Comparison of ENCODE assay signal across 10 cellular contexts in the genomic region with DNA sequence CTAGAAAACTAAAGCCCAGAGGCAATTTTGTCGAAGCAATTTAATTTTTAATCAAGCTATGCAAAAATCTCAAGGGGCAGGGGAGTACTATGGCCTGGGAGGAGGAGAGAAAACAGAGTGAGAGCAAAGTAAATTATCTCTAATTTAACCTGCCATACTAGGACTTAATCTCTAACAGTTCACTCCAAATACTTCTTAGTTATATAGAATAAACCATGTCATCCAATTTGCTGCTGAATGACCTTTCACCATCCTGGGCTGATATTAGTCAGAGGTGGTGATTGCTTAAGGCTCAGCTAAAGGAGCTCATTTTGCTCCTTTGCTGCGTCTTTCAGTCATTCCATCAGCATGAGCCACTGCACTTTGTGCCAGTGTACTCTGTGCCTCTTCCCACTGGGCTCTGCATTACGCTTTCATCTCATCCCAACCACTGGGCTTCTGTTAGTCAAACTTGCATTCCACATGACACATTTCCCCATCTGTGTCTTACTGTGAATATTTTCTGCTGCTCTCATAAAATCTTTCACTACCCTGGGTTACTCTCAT.
DNase-seq lines count a peak whose midpoint lies in the region; ATAC-seq, FAIRE-seq and TF ChIP-seq lines count a peak whose summit lies in the region.
"Had no signal": no experiment of that assay in that cellular context is flagged by ENCODE, and none has a peak within 500 bp of the region (broad histone marks: within the 10 kb centered on the region; RNA-seq: fewer than 3 reads in every experiment).

No MANE protein-coding gene starts in this region.

- no peak overlapping the region for H2AFZ ChIP-seq in endothelial cell of umbilical vein (ENCODE audit: low read depth, low read length)

- no peak overlapping the region for H3K4me3 ChIP-seq in AG04450 (ENCODE audit: low read depth, low read length)
- H3K4me3 ChIP-seq in endothelial cell of umbilical vein (replicated peaks in 1 of 3; ENCODE audit: insufficient read depth in 1 of 3, low read depth in 1 of 3, low read length in 3 of 3), result no peak overlapping the region
- no peak overlapping the region for H3K4me3 ChIP-seq in muscle layer of duodenum (ENCODE audit: low read depth in 1 of 2, low read length in 2 of 2)
- H3K4me3 ChIP-seq: prostate gland had no signal

- H3K4me1 Mint-ChIP-seq in activated naive CD4-positive, alpha-beta T cell treated with anti-CD3 and anti-CD28 coated beads, Interleukin-2, amount 10 ng/mL, durations not matched to agents 7 days and 5 days, result no peaks in the 10 kb centered on the region
- no peaks in the 10 kb centered on the region for H3K4me1 Mint-ChIP-seq in natural killer cell
- H3K4me1 Mint-ChIP-seq: CD8-positive, alpha-beta memory T cell had no signal

- no peaks in the 10 kb centered on the region for H3K36me3 ChIP-seq in endothelial cell of umbilical vein (ENCODE audit: control insufficient read depth in 2 of 2, extremely low read depth in 1 of 2, insufficient read depth in 2 of 2, low read length in 2 of 2)
- peaks cover 0 to 4% of the 10 kb centered on the region in 2 donors for H3K36me3 ChIP-seq in muscle layer of duodenum (ENCODE audit: control insufficient read depth in 1 of 2, insufficient read depth in 2 of 2, low read length in 2 of 2)
- H3K36me3 ChIP-seq: prostate gland had no signal

- H3K27me3 Mint-ChIP-seq in activated naive CD4-positive, alpha-beta T cell treated with anti-CD3 and anti-CD28 coated beads, Interleukin-2, amount 10 ng/mL, durations not matched to agents 7 days and 5 days, result no peaks in the 10 kb centered on the region
- H3K27me3 Mint-ChIP-seq in natural killer cell (ENCODE audit: low read depth in 2 of 2), result no peaks in the 10 kb centered on the region
- H3K27me3 Mint-ChIP-seq: CD8-positive, alpha-beta memory T cell had no signal

- H3K27ac Mint-ChIP-seq in activated naive CD4-positive, alpha-beta T cell treated with anti-CD3 and anti-CD28 coated beads, Interleukin-2, amount 10 ng/mL, durations not matched to agents 7 days and 5 days, result no peak overlapping the region
- no peak overlapping the region for H3K27ac Mint-ChIP-seq in natural killer cell

- TF ChIP-seq POLR2A in endothelial cell of umbilical vein (IDR thresholded peaks at IDR 0.05; ENCODE audit: low read depth, low read length), result no peak

- H3K9me3 ChIP-seq in AG04450 (ENCODE audit: control insufficient read depth, insufficient read depth, low read length) (no peaks in the 10 kb centered on the region), endothelial cell of umbilical vein (replicated peaks; ENCODE audit: control insufficient read depth, insufficient read depth, low read length) (no peaks in the 10 kb centered on the region), muscle layer of duodenum (ENCODE audit: control insufficient read depth in 1 of 2, low read length in 2 of 2) (no peaks in the 10 kb centered on the region)
- H3K9me3 ChIP-seq: prostate gland had no signal

- FAIRE-seq in endothelial cell of umbilical vein (lab: Jason Lieb, UNC), result peak; percentile 35

- POLR2A ChIA-PET in AG04450 (lab: Yijun Ruan, JAX) (interaction anchor here (0.5 to 2.5 kb wide), 10 partner anchors 18 to 441 kb away, joined by 3 to 10 read pairs (median 4); partner anchors contain the start of gene SEMA3C), endothelial cell of umbilical vein (lab: Charles Lee) (no interaction called here)

- H3K4me1 ChIP-seq in endothelial cell of umbilical vein (ENCODE audit: control insufficient read depth, extremely low read depth, insufficient read depth, low read length) (peaks cover 4% of the 10 kb centered on the region), muscle layer of duodenum (ENCODE audit: control insufficient read depth in 1 of 2, insufficient read depth in 2 of 2, low read length in 2 of 2) (peaks cover 11 to 19% of the 10 kb centered on the region in 2 donors)
- H3K4me1 ChIP-seq: prostate gland had no signal

- H3K27ac ChIP-seq in AG04450 (ENCODE audit: low read depth, low read length) (peak overlapping the region; percentile 95), endothelial cell of umbilical vein (ENCODE audit: insufficient read depth, low read depth, low read length) (no peak overlapping the region), muscle layer of duodenum (ENCODE audit: low read length) (peak overlapping the region; percentile 28)
- H3K27ac ChIP-seq: prostate gland had no signal

- DNase-seq in AG04450 (ENCODE audit: low read depth, low spot score) (peak; percentile 99), NCI-H82 treated with DMSO at 0.1 percent for 48 hours (lab: John Stamatoyannopoulos, UW; ENCODE audit: unreplicated experiment) (peak; percentile 26), endothelial cell of umbilical vein (ENCODE audit: low read depth, low spot score) (peak; percentile 48), natural killer cell (no peak)
- DNase-seq in activated naive CD4-positive, alpha-beta T cell treated with anti-CD3 and anti-CD28 coated beads, Interleukin-2, amount 10 ng/mL, durations not matched to agents 7 days and 5 days, result no peak
- no peak for DNase-seq in activated CD4-positive, CD25-positive, alpha-beta regulatory T cell (lab: John Stamatoyannopoulos, UW)
- DNase-seq: CD8-positive, alpha-beta memory T cell had no signal

- no peaks in the 10 kb centered on the region for H3K36me3 Mint-ChIP-seq in activated naive CD4-positive, alpha-beta T cell treated with anti-CD3 and anti-CD28 coated beads, Interleukin-2, amount 10 ng/mL, durations not matched to agents 7 days and 5 days
- H3K36me3 Mint-ChIP-seq in natural killer cell, result no peaks in the 10 kb centered on the region
- H3K36me3 Mint-ChIP-seq: CD8-positive, alpha-beta memory T cell had no signal

- H3K79me2 ChIP-seq in endothelial cell of umbilical vein (ENCODE audit: control insufficient read depth, insufficient read depth, low read length), result no peaks in the 10 kb centered on the region

- H3K9ac ChIP-seq in endothelial cell of umbilical vein (replicated peaks; ENCODE audit: extremely low read depth, insufficient read depth, low read length), result no peak overlapping the region

- dilution Hi-C loops in endothelial cell of umbilical vein (cut with MboI; ENCODE audit: extremely low pct_ligation_motif_present, low sequenced_read_pairs), result no loop called here

- CTCF ChIA-PET in AG04450 (lab: Charles Lee), result interaction anchor here (1.0 kb wide), 1 partner anchor 25 kb away, joined by 3 read pairs; no protein-coding TSS in a partner anchor
- CTCF ChIA-PET in endothelial cell of umbilical vein (lab: Charles Lee), result interaction anchor here (0.6 to 0.7 kb wide), 3 partner anchors 27 to 747 kb away, joined by 3 to 4 read pairs (median 3); no protein-coding TSS in a partner anchor
- CTCF ChIA-PET in activated naive CD4-positive, alpha-beta T cell treated with anti-CD3 and anti-CD28 coated beads, Interleukin-2, amount 10 ng/mL, durations not matched to agents 7 days and 5 days (lab: Charles Lee), result no interaction called here

- H3K9me3 Mint-ChIP-seq in activated naive CD4-positive, alpha-beta T cell treated with anti-CD3 and anti-CD28 coated beads, Interleukin-2, amount 10 ng/mL, durations not matched to agents 7 days and 5 days, result no peaks in the 10 kb centered on the region
- H3K9me3 Mint-ChIP-seq in natural killer cell, result peaks cover 0 to 2% of the 10 kb centered on the region in 2 donors

- H3K4me2 ChIP-seq in endothelial cell of umbilical vein (ENCODE audit: insufficient read depth, low read length), result no peak overlapping the region

- TF ChIP-seq CTCF in AG04450 (IDR thresholded peaks at IDR 0.05; ENCODE audit: low read depth, low read length) (no peak), endothelial cell of umbilical vein (IDR thresholded peaks at IDR 0.05; ENCODE audit: extremely low read depth in 1 of 2, insufficient read depth in 1 of 2, low read depth in 1 of 2, low read length in 2 of 2) (no peak), natural killer cell (IDR thresholded peaks at IDR 0.05) (no peak)

- no peaks in the 10 kb centered on the region for H3K9me1 ChIP-seq in endothelial cell of umbilical vein (replicated peaks; ENCODE audit: control insufficient read depth, extremely low read depth, insufficient read depth, low read length)

- H4K20me1 ChIP-seq in endothelial cell of umbilical vein (replicated peaks; ENCODE audit: control insufficient read depth, extremely low read depth, insufficient read depth, low read length), result no peaks in the 10 kb centered on the region

- no peak overlapping the region for H3K4me3 Mint-ChIP-seq in activated naive CD4-positive, alpha-beta T cell treated with anti-CD3 and anti-CD28 coated beads, Interleukin-2, amount 10 ng/mL, durations not matched to agents 7 days and 5 days
- no peak overlapping the region for H3K4me3 Mint-ChIP-seq in natural killer cell
- H3K4me3 Mint-ChIP-seq: CD8-positive, alpha-beta memory T cell had no signal

- ATAC-seq in HG03439 (IDR thresholded peaks at IDR 0.05; ENCODE audit: unreplicated experiment), result no peak
- no peak for ATAC-seq in natural killer cell

- no TSS peak for BruUV-seq in endothelial cell of umbilical vein (replicated peaks; lab: Mats Ljungman, UMichigan)

- H3K27me3 ChIP-seq in AG04450 (ENCODE audit: control insufficient read depth, insufficient read depth, low read length), result no peaks in the 10 kb centered on the region
- peaks cover 0 to 2% of the 10 kb centered on the region in 2 experiments for H3K27me3 ChIP-seq in endothelial cell of umbilical vein (ENCODE audit: control insufficient read depth in 2 of 2, insufficient read depth in 2 of 2, low read length in 2 of 2)
- no peaks in the 10 kb centered on the region for H3K27me3 ChIP-seq in muscle layer of duodenum (ENCODE audit: low read depth, low read length)

- intact Hi-C loops in endothelial cell of umbilical vein (cut with micrococcal nuclease) (no loop called here), natural killer cell (cut with micrococcal nuclease) (no loop called here)

TF ChIP-seq in endothelial cell of umbilical vein, 7 proteins besides CTCF, POLR2A, EP300 and RAD21:
- TF ChIP-seq MYC (IDR thresholded peaks at IDR 0.05; ENCODE audit: low read depth, low read length), result no peak
- TF ChIP-seq FOS (IDR thresholded peaks at IDR 0.05; ENCODE audit: borderline replicate concordance, insufficient read depth, low read length), result peak; percentile 74
- peak; percentile 3 for TF ChIP-seq JUN (IDR thresholded peaks at IDR 0.05; ENCODE audit: borderline replicate concordance, insufficient read depth, insufficient read length, low read depth)

Comparison
In these comparisons a context has a peak if more than half of its experiments do, and no peak if none do; other contexts are left out.
1. DNase-seq: peak in AG04450 (single experiment), NCI-H82 treated with DMSO at 0.1 percent for 48 hours (single experiment) and endothelial cell of umbilical vein (single experiment); none in activated naive CD4-positive, alpha-beta T cell treated with anti-CD3 and anti-CD28 coated beads, Interleukin-2, amount 10 ng/mL, durations not matched to agents 7 days and 5 days (single experiment), activated CD4-positive, CD25-positive, alpha-beta regulatory T cell (0 of 4) and natural killer cell (single experiment).